ENCODE assay signal across 18 cellular contexts in the genomic region with DNA sequence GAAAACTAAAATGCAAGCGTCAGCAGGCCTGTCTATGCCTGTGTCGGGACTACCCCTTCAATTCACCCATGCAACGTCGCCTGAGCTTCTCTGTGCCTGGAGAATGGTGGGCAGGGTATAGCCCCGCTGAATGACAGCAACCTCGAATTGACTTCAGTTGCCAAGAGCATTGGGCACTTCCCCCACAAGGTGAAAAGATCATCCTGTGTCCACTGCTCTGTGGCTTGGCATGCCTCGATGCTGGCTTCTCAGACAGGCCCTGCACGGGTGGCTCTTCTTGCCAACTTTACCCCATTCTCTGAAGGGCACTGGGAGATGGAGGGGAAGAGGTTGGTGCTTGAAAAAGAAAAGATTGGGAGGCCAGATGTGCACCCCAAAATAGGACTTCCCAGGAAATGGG. TPM values are rescaled to one million over a fixed set of nuclear protein-coding genes. Genes with fewer than 3 reads are reported as not detected.
DNase-seq lines count a peak whose midpoint lies in the region; FAIRE-seq and TF ChIP-seq lines count a peak whose summit lies in the region.
"Had no signal": no experiment of that assay in that cellular context is flagged by ENCODE, and none has a peak within 500 bp of the region (broad histone marks: within the 10 kb centered on the region; RNA-seq: fewer than 3 reads in every experiment).

No MANE protein-coding gene starts in this region.

- no peak overlapping the region for H2AFZ ChIP-seq in osteoblast (ENCODE audit: low read length)
- H2AFZ ChIP-seq: GM23248 had no signal

- H3K27me3 Mint-ChIP-seq in brain, result peaks cover 30% of the 10 kb centered on the region

- FAIRE-seq in frontal cortex (lab: Jason Lieb, UNC) (no peak), GM19239 (lab: Jason Lieb, UNC) (no peak)
- FAIRE-seq: G401.6, GM12891 had no signal

- no peaks in the 10 kb centered on the region for H3K4me1 ChIP-seq in osteoblast (ENCODE audit: insufficient read depth, low read length)
- H3K4me1 ChIP-seq: BE2C, HAP-1 had no signal

- no peaks in the 10 kb centered on the region for H3K9me3 ChIP-seq in osteoblast (ENCODE audit: low read depth, low read length)
- H3K9me3 ChIP-seq: BE2C, HAP-1 had no signal

- H3K4me2 ChIP-seq in osteoblast (ENCODE audit: insufficient read depth, low read length), result no peak overlapping the region

- peak; percentile 32 for DNase-seq in midbrain (lab: John Stamatoyannopoulos, UW)
- DNase-seq in osteoblast (ENCODE audit: insufficient read length, low spot score, missing footprints), result peak; percentile 54
- no peak for DNase-seq in NK-92 treated with Interleukin-12 subunit alpha and Interleukin-12 subunit beta, amount 100 ng/mL, for 24 hours (lab: John Stamatoyannopoulos, UW)
- no peak for DNase-seq in NCI-H1417 treated with DMSO at 0.1 percent for 48 hours (lab: John Stamatoyannopoulos, UW)
- DNase-seq in frontal cortex (ENCODE audit: low spot score in 2 of 2), result no peak
- no peak for DNase-seq in GM19239 (ENCODE audit: insufficient read length, low spot score)
- DNase-seq: BE2C; CD4-positive, CD25-positive, alpha-beta regulatory T cell; CD8-positive, alpha-beta memory T cell; COR-L47; GM23248 had no signal

- peak overlapping the region in 3 of 5 experiments; percentile 94 to 97 (median 95) for H3K27ac Mint-ChIP-seq in brain
- H3K27ac Mint-ChIP-seq: CD4-positive, CD25-positive, alpha-beta regulatory T cell; CD8-positive, alpha-beta memory T cell had no signal

- H3K4me1 Mint-ChIP-seq in brain, result peaks cover 83% of the 10 kb centered on the region

- no peaks in the 10 kb centered on the region for H3K36me3 ChIP-seq in osteoblast (ENCODE audit: insufficient read depth, low read length)
- H3K36me3 ChIP-seq: BE2C, HAP-1 had no signal

- TF ChIP-seq CTCF in brain (conservative IDR thresholded peaks at IDR 0.05), result no peak
- no peak for TF ChIP-seq CTCF in osteoblast (IDR thresholded peaks at IDR 0.05; ENCODE audit: extremely low read depth, low read depth, low read length)

- no peaks in the 10 kb centered on the region for H4K20me1 ChIP-seq in osteoblast (ENCODE audit: insufficient read depth, low read length)

- no peaks in the 10 kb centered on the region for H3K79me2 ChIP-seq in osteoblast (ENCODE audit: insufficient read depth, low read length)

- H3K4me3 ChIP-seq in osteoblast (ENCODE audit: insufficient read depth, low read length), result no peak overlapping the region
- H3K4me3 ChIP-seq: GM23248, HAP-1 had no signal

- peak overlapping the region in 4 of 5 experiments; percentile 0 to 87 (median 58) for H3K4me3 Mint-ChIP-seq in brain
- H3K4me3 Mint-ChIP-seq: CD4-positive, CD25-positive, alpha-beta regulatory T cell; CD8-positive, alpha-beta memory T cell had no signal

- H3K27ac ChIP-seq in cingulate gyrus (ENCODE audit: low read depth, low read length), result peak overlapping the region; percentile 86
- no peak overlapping the region for H3K27ac ChIP-seq in osteoblast (ENCODE audit: low read depth, low read length)
- H3K27ac ChIP-seq: GM23248 had no signal

- peaks cover 0 to 7% (median 0%) of the 10 kb centered on the region in 5 experiments for H3K9me3 Mint-ChIP-seq in brain
- H3K9me3 Mint-ChIP-seq: CD4-positive, CD25-positive, alpha-beta regulatory T cell had no signal

- peaks cover 69% of the 10 kb centered on the region for H3K27me3 ChIP-seq in osteoblast (ENCODE audit: insufficient read depth, low read length)

- H3K36me3 Mint-ChIP-seq in brain, result no peaks in the 10 kb centered on the region
- H3K36me3 Mint-ChIP-seq: CD4-positive, CD25-positive, alpha-beta regulatory T cell; CD8-positive, alpha-beta memory T cell had no signal

RNA-seq across cellular contexts. Expression of gene SLC6A1, which starts 3.3 kb away (rescaled TPM):
- polyA plus RNA-seq in brain (ENCODE audit: insufficient read depth, low read depth, low replicate concordance), result 47.7 TPM
- total RNA-seq in osteoblast (not detected in 2 replicates), frontal cortex (52.2 TPM)
- total RNA-seq: A172; CD4-positive, CD25-positive, alpha-beta regulatory T cell; CD8-positive, alpha-beta memory T cell; GM23248; H4 had no signal
- polyA plus RNA-seq: CD4-positive, CD25-positive, alpha-beta regulatory T cell; CD8-positive, alpha-beta memory T cell; GM23248 had no signal

Comparison
In these comparisons a context has a peak if more than half of its experiments do, and no peak if none do; other contexts are left out.
1. DNase-seq: peak in midbrain (single experiment) and osteoblast (single experiment); none in NK-92 treated with Interleukin-12 subunit alpha and Interleukin-12 subunit beta, amount 100 ng/mL, for 24 hours (single experiment), NCI-H1417 treated with DMSO at 0.1 percent for 48 hours (single experiment), frontal cortex (0 of 2) and GM19239 (single experiment).
2. RNA of gene SLC6A1, which starts 3.3 kb away (total RNA-seq): 52.2 TPM in frontal cortex (single experiment); not detected in osteoblast; every median in the first group is over 10 times any median in the second.